Comparison of ENCODE assay signal across 9 cellular contexts in genomic region chr16:66741131-66741900, GRCh38. TPM values are rescaled to one million over a fixed set of nuclear protein-coding genes. Genes with fewer than 3 reads are reported as not detected.
A peak's percentile ranks its signal among the peaks of the same experiment; 100 is the strongest.
DNase-seq lines count a peak whose midpoint lies in the region; ATAC-seq, FAIRE-seq and TF ChIP-seq lines count a peak whose summit lies in the region.
"Had no signal": no experiment of that assay in that cellular context is flagged by ENCODE, and none has a peak within 500 bp of the region (broad histone marks: within the 10 kb centered on the region; RNA-seq: fewer than 3 reads in every experiment).

No MANE protein-coding gene starts in this region.

- peaks cover 17 to 38% (median 35%) of the 10 kb centered on the region in 3 donors for H3K4me1 Mint-ChIP-seq in CD8-positive, alpha-beta memory T cell

- FAIRE-seq in RCC 7860 (lab: Jason Lieb, UNC): peak; percentile 76

- peak overlapping the region; percentile 0 to 11 for H3K4me3 ChIP-seq in mucosa of rectum (ENCODE audit: low read length in 2 of 2)
- H3K4me3 ChIP-seq in CD8-positive, alpha-beta memory T cell (ENCODE audit: low read length): no peak overlapping the region

- peak overlapping the region; percentile 52 to 68 for H3K9ac ChIP-seq in mucosa of rectum (ENCODE audit: low read depth in 1 of 2, low read length in 2 of 2)

- H3K4me1 ChIP-seq in mucosa of rectum (ENCODE audit: control insufficient read depth in 2 of 2, insufficient read depth in 2 of 2, low read length in 2 of 2): peaks cover 30 to 33% of the 10 kb centered on the region in 2 donors
- peaks cover 4% of the 10 kb centered on the region for H3K4me1 ChIP-seq in CD8-positive, alpha-beta memory T cell (ENCODE audit: insufficient read depth, low read length)

- DNase-seq in DMS 273 (lab: John Stamatoyannopoulos, UW; ENCODE audit: unreplicated experiment) (peak; percentile 97), RCC 7860 (ENCODE audit: low spot score) (peak; percentile 61), erythroblast (lab: John Stamatoyannopoulos, UW) (peak; percentile 73 to 90), NOMO-1 (lab: John Stamatoyannopoulos, UW; ENCODE audit: unreplicated experiment in 2 of 2) (no peak)
- DNase-seq in CD8-positive, alpha-beta memory T cell: no peak
- DNase-seq: naive B cell had no signal

- no peak overlapping the region for H3K4me3 Mint-ChIP-seq in CD8-positive, alpha-beta memory T cell

- no peaks in the 10 kb centered on the region for H3K27me3 ChIP-seq in mucosa of rectum (ENCODE audit: control insufficient read depth in 2 of 2, insufficient read depth in 2 of 2, low read length in 2 of 2)
- H3K27me3 ChIP-seq in CD8-positive, alpha-beta memory T cell (ENCODE audit: insufficient read depth, low read length, poor library complexity, severe bottlenecking): no peaks in the 10 kb centered on the region

- peaks cover 0 to 76% (median 13%) of the 10 kb centered on the region in 3 donors for H3K36me3 Mint-ChIP-seq in CD8-positive, alpha-beta memory T cell

- no peaks in the 10 kb centered on the region for H3K27me3 Mint-ChIP-seq in CD8-positive, alpha-beta memory T cell
- H3K27me3 Mint-ChIP-seq: naive B cell had no signal

- H3K9me3 Mint-ChIP-seq in CD8-positive, alpha-beta memory T cell: no peaks in the 10 kb centered on the region
- H3K9me3 Mint-ChIP-seq: naive B cell had no signal

- no peak overlapping the region for H3K27ac Mint-ChIP-seq in CD8-positive, alpha-beta memory T cell

- H3K9me3 ChIP-seq in mucosa of rectum (ENCODE audit: control insufficient read depth in 2 of 2, low read length in 2 of 2): no peaks in the 10 kb centered on the region
- no peaks in the 10 kb centered on the region for H3K9me3 ChIP-seq in CD8-positive, alpha-beta memory T cell (ENCODE audit: low read length)

- POLR2A ChIA-PET in CD8-positive, alpha-beta memory T cell (lab: Charles Lee): no interaction called here

- TF ChIP-seq POLR2A in erythroblast (IDR thresholded peaks at IDR 0.05; ENCODE audit: low read length): no peak

- H3K36me3 ChIP-seq in mucosa of rectum (ENCODE audit: control insufficient read depth in 2 of 2, insufficient read depth in 2 of 2, low read length in 2 of 2): peaks cover 28 to 55% of the 10 kb centered on the region in 2 donors
- H3K36me3 ChIP-seq in CD8-positive, alpha-beta memory T cell (ENCODE audit: insufficient read depth, low read length): peaks cover 40% of the 10 kb centered on the region

- H3K27ac ChIP-seq in mucosa of rectum (ENCODE audit: low read depth in 2 of 2, low read length in 2 of 2): peak overlapping the region; percentile 83 to 95
- H3K27ac ChIP-seq in CD8-positive, alpha-beta memory T cell (ENCODE audit: low read depth, low read length): no peak overlapping the region

- CTCF ChIA-PET in CD8-positive, alpha-beta memory T cell (lab: Charles Lee): interaction anchor here (1.0 to 2.9 kb wide), 5 partner anchors 10 to 335 kb away, joined by 3 to 14 read pairs (median 4); partner anchors contain the start of gene DYNC1LI2

- ATAC-seq in GM21576 (IDR thresholded peaks at IDR 0.05; ENCODE audit: unreplicated experiment) (no peak), HG03159 (IDR thresholded peaks at IDR 0.05; ENCODE audit: unreplicated experiment) (no peak)

RNA-seq across cellular contexts. Expression of gene DYNC1LI2, which starts 10.1 kb away (rescaled TPM):
- total RNA-seq in CD8-positive, alpha-beta memory T cell: 10 to 100 TPM; 50.5 to 53.8 TPM
- polyA plus RNA-seq in CD8-positive, alpha-beta memory T cell: 35.0 TPM

RNA-seq across cellular contexts. Expression of gene CMTM4, which starts 44.8 kb away (rescaled TPM):
- 1 to 10 TPM; 4.1 to 4.4 TPM for total RNA-seq in CD8-positive, alpha-beta memory T cell
- 0.20 TPM for polyA plus RNA-seq in CD8-positive, alpha-beta memory T cell

Comparison
In these comparisons a context has a peak if more than half of its experiments do, and no peak if none do; other contexts are left out.
1. DNase-seq: peak in DMS 273 (single experiment), RCC 7860 (single experiment) and erythroblast (2 of 2); none in CD8-positive, alpha-beta memory T cell (0 of 5) and NOMO-1 (0 of 2).